ENCODE assay signal across 16 cellular contexts in genomic region chr1:202915146-202915545, GRCh38. TPM values are rescaled to one million over a fixed set of nuclear protein-coding genes. Genes with fewer than 3 reads are reported as not detected.
A peak's percentile ranks its signal among the peaks of the same experiment; 100 is the strongest.
DNase-seq lines count a peak whose midpoint lies in the region; TF ChIP-seq lines count a peak whose summit lies in the region.
"Had no signal": no experiment of that assay in that cellular context is flagged by ENCODE, and none has a peak within 500 bp of the region (broad histone marks: within the 10 kb centered on the region; RNA-seq: fewer than 3 reads in every experiment).

No MANE protein-coding gene starts in this region.

- BruUV-seq in A673 (replicated peaks; lab: Mats Ljungman, UMichigan), result no TSS peak

- no peak overlapping the region for H3K4me3 Mint-ChIP-seq in dendritic cell treated with granulocyte-macrophage colony-stimulating factor and Interleukin-4, amounts not matched to agents 40 ng/mL and 50 ng/mL, for 4 days
- H3K4me3 Mint-ChIP-seq in neural progenitor cell, result no peak overlapping the region
- H3K4me3 Mint-ChIP-seq: B cell; CD4-positive, alpha-beta T cell; HFFc6 had no signal

- H3K4me1 ChIP-seq in A673 (ENCODE audit: insufficient read depth, low read length, poor library complexity, severe bottlenecking) (peaks cover 10% of the 10 kb centered on the region), neural progenitor cell (no peaks in the 10 kb centered on the region)

- peak overlapping the region; percentile 46 for H3K27ac Mint-ChIP-seq in dendritic cell treated with granulocyte-macrophage colony-stimulating factor and Interleukin-4, amounts not matched to agents 40 ng/mL and 50 ng/mL, for 4 days
- H3K27ac Mint-ChIP-seq in neural progenitor cell, result no peak overlapping the region
- H3K27ac Mint-ChIP-seq: B cell; CD4-positive, alpha-beta T cell; HFFc6 had no signal

- no peak overlapping the region for H3K4me2 ChIP-seq in neural progenitor cell

- no peak overlapping the region for H2AFZ ChIP-seq in neural progenitor cell (replicated peaks)

- H3K4me3 ChIP-seq in A673 (ENCODE audit: low read depth, low read length, poor library complexity, severe bottlenecking), result no peak overlapping the region
- H3K4me3 ChIP-seq in neural progenitor cell, result no peak overlapping the region

- H3K9me3 Mint-ChIP-seq in dendritic cell treated with granulocyte-macrophage colony-stimulating factor and Interleukin-4, amounts not matched to agents 40 ng/mL and 50 ng/mL, for 4 days, result no peaks in the 10 kb centered on the region
- no peaks in the 10 kb centered on the region for H3K9me3 Mint-ChIP-seq in neural progenitor cell
- H3K9me3 Mint-ChIP-seq: CD4-positive, alpha-beta T cell; HFFc6 had no signal

- no peak for TF ChIP-seq CTCF in A673 (conservative IDR thresholded peaks at IDR 0.05; ENCODE audit: low read depth, low read length)
- TF ChIP-seq CTCF in neural progenitor cell (IDR thresholded peaks at IDR 0.05), result no peak

- H3F3A ChIP-seq in neural progenitor cell (ENCODE audit: low read depth), result no peaks in the 10 kb centered on the region

- no peaks in the 10 kb centered on the region for H3K27me3 Mint-ChIP-seq in dendritic cell treated with granulocyte-macrophage colony-stimulating factor and Interleukin-4, amounts not matched to agents 40 ng/mL and 50 ng/mL, for 4 days
- H3K27me3 Mint-ChIP-seq in neural progenitor cell (ENCODE audit: insufficient read depth, low read depth), result no peaks in the 10 kb centered on the region
- H3K27me3 Mint-ChIP-seq: B cell; CD4-positive, alpha-beta T cell had no signal

- no peaks in the 10 kb centered on the region for H4K20me1 ChIP-seq in neural progenitor cell (ENCODE audit: low read depth)

- POLR2A ChIA-PET in A673 (lab: Charles Lee; ENCODE audit: low non-redundant PET), result no interaction called here

- peaks cover 85% of the 10 kb centered on the region for H3K36me3 Mint-ChIP-seq in dendritic cell treated with granulocyte-macrophage colony-stimulating factor and Interleukin-4, amounts not matched to agents 40 ng/mL and 50 ng/mL, for 4 days (ENCODE audit: low read depth)
- H3K36me3 Mint-ChIP-seq in neural progenitor cell, result peaks cover 20% of the 10 kb centered on the region

- H3K27me3 ChIP-seq in A673 (replicated peaks; ENCODE audit: insufficient read depth, low read depth, low read length, poor library complexity) (no peaks in the 10 kb centered on the region), neural progenitor cell (no peaks in the 10 kb centered on the region)

- peak overlapping the region; percentile 62 for H3K27ac ChIP-seq in A673 (ENCODE audit: low read depth, low read length, poor library complexity, severe bottlenecking)
- no peak overlapping the region for H3K27ac ChIP-seq in neural progenitor cell
- H3K27ac ChIP-seq: HL-60 had no signal

- H3K36me3 ChIP-seq in A673 (ENCODE audit: insufficient read depth, low read length, poor library complexity, severe bottlenecking) (peaks cover 45% of the 10 kb centered on the region), neural progenitor cell (peaks cover 10% of the 10 kb centered on the region)

- DNase-seq in A673 (ENCODE audit: low spot score), result peak; percentile 91
- DNase-seq in NCI-H1417 (lab: John Stamatoyannopoulos, UW), result peak in 2 of 3 experiments; percentile 29 to 76
- DNase-seq in NCI-H2081 treated with DMSO at 0.1 percent for 48 hours (lab: John Stamatoyannopoulos, UW), result peak; percentile 75
- no peak for DNase-seq in neural progenitor cell (ENCODE audit: low spot score)
- DNase-seq in NCI-H446 treated with DMSO at 0.1 percent for 48 hours (lab: John Stamatoyannopoulos, UW), result no peak
- no peak for DNase-seq in superior temporal gyrus (ENCODE audit: extremely low spot score)
- DNase-seq: C1 segment of cervical spinal cord; CD4-positive, alpha-beta T cell; DMS153; DMS79 treated with DMSO at 0.1 percent for 48 hours; EL; HCEC 1CT; HFFc6 had no signal

- CTCF ChIA-PET in A673 (lab: Charles Lee), result interaction anchor here (0.6 to 0.7 kb wide), 2 partner anchors 29 to 330 kb away, joined by 3 to 5 read pairs; no protein-coding TSS in a partner anchor

- intact Hi-C loops in A673 (cut with micrococcal nuclease; ENCODE audit: unreplicated experiment), result no loop called here
- intact Hi-C loops in dendritic cell treated with granulocyte-macrophage colony-stimulating factor and Interleukin-4, amounts not matched to agents 40 ng/mL and 50 ng/mL, for 4 days (cut with micrococcal nuclease), result no loop called here

- H3K9me3 ChIP-seq in A673 (ENCODE audit: low read depth, low read length, poor library complexity, severe bottlenecking) (no peaks in the 10 kb centered on the region), neural progenitor cell (ENCODE audit: low read depth) (no peaks in the 10 kb centered on the region)

- H3K4me1 Mint-ChIP-seq in dendritic cell treated with granulocyte-macrophage colony-stimulating factor and Interleukin-4, amounts not matched to agents 40 ng/mL and 50 ng/mL, for 4 days (ENCODE audit: low read depth), result no peaks in the 10 kb centered on the region
- no peaks in the 10 kb centered on the region for H3K4me1 Mint-ChIP-seq in neural progenitor cell
- H3K4me1 Mint-ChIP-seq: B cell had no signal

- no peak overlapping the region for H3K9ac ChIP-seq in neural progenitor cell

- no peaks in the 10 kb centered on the region for H3K79me2 ChIP-seq in neural progenitor cell (ENCODE audit: low read depth)

RNA-seq across cellular contexts. Expression of gene KLHL12, which starts 11.9 kb away (rescaled TPM):
- total RNA-seq in A673 (2021) (17.8 and 22.9 TPM in 2 replicates), neural progenitor cell (ENCODE audit: low replicate concordance) (42.7 and 51.4 TPM in 2 replicates)

RNA-seq across cellular contexts. Expression of gene RABIF, which starts 26.2 kb away (rescaled TPM):
- total RNA-seq in A673 (2021) (11.1 and 12.2 TPM in 2 replicates), neural progenitor cell (ENCODE audit: low replicate concordance) (3.8 and 5.8 TPM in 2 replicates)

RNA-seq across cellular contexts. Expression of gene ADIPOR1, which starts 43.0 kb away (rescaled TPM):
- 79.1 and 81.4 TPM in 2 replicates for total RNA-seq in A673 (2021)
- total RNA-seq in neural progenitor cell (ENCODE audit: low replicate concordance), result 54.6 and 67.0 TPM in 2 replicates

RNA-seq across cellular contexts. Expression of gene CYB5R1, which starts 51.9 kb away (rescaled TPM):
- 27.8 and 28.3 TPM in 2 replicates for total RNA-seq in A673 (2021)
- 12.6 and 19.7 TPM in 2 replicates for total RNA-seq in neural progenitor cell (ENCODE audit: low replicate concordance)

Comparison
In these comparisons a context has a peak if more than half of its experiments do, and no peak if none do; other contexts are left out.
1. DNase-seq: peak in A673 (single experiment), NCI-H1417 (2 of 3) and NCI-H2081 treated with DMSO at 0.1 percent for 48 hours (single experiment); none in neural progenitor cell (single experiment), NCI-H446 treated with DMSO at 0.1 percent for 48 hours (single experiment) and superior temporal gyrus (single experiment).